30 cellular contexts compared by ENCODE assay signal in the genomic region with DNA sequence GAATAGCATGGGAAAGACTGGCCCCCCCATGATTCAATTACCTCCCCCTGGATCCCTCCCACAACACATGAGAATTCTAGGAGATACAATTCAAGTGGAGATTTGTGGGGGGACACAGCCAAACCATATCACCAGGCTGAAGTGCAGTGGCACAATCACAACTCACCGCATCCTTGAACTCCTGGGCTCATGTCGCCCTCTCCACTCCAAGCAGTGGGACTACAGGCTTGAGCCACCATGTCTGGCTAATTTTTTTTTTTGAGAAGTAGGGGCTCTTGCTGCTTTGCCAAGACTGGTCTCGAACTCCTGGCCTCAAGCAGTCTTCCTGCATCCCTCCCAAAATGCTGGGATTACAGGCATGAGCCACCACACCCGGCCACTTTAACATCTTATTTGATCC. TPM values are rescaled to one million over a fixed set of nuclear protein-coding genes. Genes with fewer than 3 reads are reported as not detected.
"Had no signal": no experiment of that assay in that cellular context is flagged by ENCODE, and none has a peak within 500 bp of the region (broad histone marks: within the 10 kb centered on the region; RNA-seq: fewer than 3 reads in every experiment).

No MANE protein-coding gene starts in this region.

- H3K4me1 Mint-ChIP-seq: activated B cell treated with CpG ODN at 0.5 μM for 24 hours; activated CD4-positive, alpha-beta T cell treated with anti-CD3 and anti-CD28 coated beads, Interleukin-2, amount 10 ng/mL, durations not matched to agents 24 days and 14 days; activated naive CD4-positive, alpha-beta T cell treated with anti-CD3 and anti-CD28 coated beads, Interleukin-2, amount 10 ng/mL, durations not matched to agents 7 days and 5 days; activated naive CD8-positive, alpha-beta T cell treated with anti-CD3 and anti-CD28 coated beads, Interleukin-2, amount 10 ng/mL, durations not matched to agents 7 days and 5 days; activated T-helper 17 cell treated with anti-CD3 and anti-CD28 coated beads, Interleukin-2, amount 50 U/mL, for 72 hours had no signal

- H3K4me3 Mint-ChIP-seq: activated B cell treated with CpG ODN at 0.5 μM for 24 hours; activated CD4-positive, alpha-beta T cell treated with anti-CD3 and anti-CD28 coated beads, Interleukin-2, amount 10 ng/mL, durations not matched to agents 24 days and 14 days; activated naive CD4-positive, alpha-beta T cell treated with anti-CD3 and anti-CD28 coated beads, Interleukin-2, amount 10 ng/mL, durations not matched to agents 7 days and 5 days; activated naive CD8-positive, alpha-beta T cell treated with anti-CD3 and anti-CD28 coated beads, Interleukin-2, amount 10 ng/mL, durations not matched to agents 7 days and 5 days; activated T-helper 17 cell treated with anti-CD3 and anti-CD28 coated beads, Interleukin-2, amount 50 U/mL, for 72 hours; T-helper 1 cell treated with Interleukin-12 subunit alpha and Interleukin-12 subunit beta and Interleukin-4 antibody, amounts not matched to agents 30 μg/mL and 1 μg/mL, for 36 hours had no signal

- H3K27me3 ChIP-seq: adrenal gland, MG63, Peyer's patch had no signal

- H3K36me3 Mint-ChIP-seq: activated naive CD4-positive, alpha-beta T cell treated with anti-CD3 and anti-CD28 coated beads, Interleukin-2, amount 10 ng/mL, durations not matched to agents 7 days and 5 days; activated naive CD8-positive, alpha-beta T cell treated with anti-CD3 and anti-CD28 coated beads, Interleukin-2, amount 10 ng/mL, durations not matched to agents 7 days and 5 days had no signal

- H3K27ac ChIP-seq: adrenal gland, breast epithelium, coronary artery, Peyer's patch, RWPE1, SJCRH30 had no signal

- H3K9me3 Mint-ChIP-seq: activated B cell treated with CpG ODN at 0.5 μM for 24 hours; activated CD4-positive, alpha-beta T cell treated with anti-CD3 and anti-CD28 coated beads, Interleukin-2, amount 10 ng/mL, durations not matched to agents 24 days and 14 days; activated naive CD4-positive, alpha-beta T cell treated with anti-CD3 and anti-CD28 coated beads, Interleukin-2, amount 10 ng/mL, durations not matched to agents 7 days and 5 days; activated naive CD8-positive, alpha-beta T cell treated with anti-CD3 and anti-CD28 coated beads, Interleukin-2, amount 10 ng/mL, durations not matched to agents 7 days and 5 days; activated T-helper 17 cell treated with anti-CD3 and anti-CD28 coated beads, Interleukin-2, amount 50 U/mL, for 72 hours; T-helper 1 cell treated with Interleukin-12 subunit alpha and Interleukin-12 subunit beta and Interleukin-4 antibody, amounts not matched to agents 30 μg/mL and 1 μg/mL, for 36 hours had no signal

- DNase-seq: activated B cell treated with CpG ODN at 0.5 μM for 24 hours; activated CD4-positive, alpha-beta T cell treated with anti-CD3 and anti-CD28 coated beads for 1 hour; activated CD4-positive, alpha-beta T cell treated with anti-CD3 and anti-CD28 coated beads, Interleukin-2, amount 10 ng/mL, durations not matched to agents 24 days and 14 days; activated CD4-positive, alpha-beta T cell treated with anti-CD3 and anti-CD28 coated beads, Interleukin-2, amount 50 U/mL, for 48 hours; activated gamma-delta T cell; activated naive CD4-positive, alpha-beta T cell treated with anti-CD3 and anti-CD28 coated beads, Interleukin-2, amount 10 ng/mL, durations not matched to agents 7 days and 5 days; activated naive CD8-positive, alpha-beta T cell treated with anti-CD3 and anti-CD28 coated beads, Interleukin-2, amount 10 ng/mL, durations not matched to agents 7 days and 5 days; activated T-cell treated with anti-CD3 and anti-CD28 coated beads for 4 hours; activated T-cell treated with anti-CD3 and anti-CD28 coated beads, Interleukin-2, amount 50 U/mL, for 48 hours; adrenal gland; aorta; caudate nucleus; MG63; MV-4-11; NCI-H1092 treated with DMSO at 0.1 percent for 48 hours; NCI-H1417 treated with DMSO at 0.1 percent for 48 hours; NCI-H1694; NCI-H2029 treated with DMSO at 0.1 percent for 48 hours; NCI-H510A treated with DMSO at 0.1 percent for 48 hours; NCI-H69; Peyer's patch; Right ventricle myocardium superior; SJCRH30 had no signal

- H3K4me3 ChIP-seq: adrenal gland, breast epithelium, coronary artery, MG63, Peyer's patch, SJCRH30 had no signal

- ATAC-seq: activated T-helper 17 cell treated with anti-CD3 and anti-CD28 coated beads, Interleukin-2, amount 50 U/mL, for 72 hours had no signal

- H3K27ac Mint-ChIP-seq: activated B cell treated with CpG ODN at 0.5 μM for 24 hours; activated CD4-positive, alpha-beta T cell treated with anti-CD3 and anti-CD28 coated beads, Interleukin-2, amount 10 ng/mL, durations not matched to agents 24 days and 14 days; activated naive CD4-positive, alpha-beta T cell treated with anti-CD3 and anti-CD28 coated beads, Interleukin-2, amount 10 ng/mL, durations not matched to agents 7 days and 5 days; activated naive CD8-positive, alpha-beta T cell treated with anti-CD3 and anti-CD28 coated beads, Interleukin-2, amount 10 ng/mL, durations not matched to agents 7 days and 5 days; activated T-helper 17 cell treated with anti-CD3 and anti-CD28 coated beads, Interleukin-2, amount 50 U/mL, for 72 hours; T-helper 1 cell treated with Interleukin-12 subunit alpha and Interleukin-12 subunit beta and Interleukin-4 antibody, amounts not matched to agents 30 μg/mL and 1 μg/mL, for 36 hours had no signal

- H3K4me1 ChIP-seq: adrenal gland, breast epithelium, Peyer's patch, SJCRH30 had no signal

- H3K36me3 ChIP-seq: adrenal gland, breast epithelium, MG63, Peyer's patch, SJCRH30 had no signal

- H3K9me3 ChIP-seq: adrenal gland, breast epithelium, MG63, Peyer's patch, SJCRH30 had no signal

- H3K27me3 Mint-ChIP-seq: activated CD4-positive, alpha-beta T cell treated with anti-CD3 and anti-CD28 coated beads, Interleukin-2, amount 10 ng/mL, durations not matched to agents 24 days and 14 days; activated naive CD4-positive, alpha-beta T cell treated with anti-CD3 and anti-CD28 coated beads, Interleukin-2, amount 10 ng/mL, durations not matched to agents 7 days and 5 days; activated naive CD8-positive, alpha-beta T cell treated with anti-CD3 and anti-CD28 coated beads, Interleukin-2, amount 10 ng/mL, durations not matched to agents 7 days and 5 days had no signal

RNA-seq across cellular contexts. Expression of gene ACTL8, which starts 27.0 kb away (rescaled TPM):
- total RNA-seq: activated B cell treated with CpG ODN at 0.5 μM for 24 hours; activated CD4-positive, alpha-beta T cell treated with anti-CD3 and anti-CD28 coated beads, Interleukin-2, amount 10 ng/mL, durations not matched to agents 24 days and 14 days; activated CD8-positive, alpha-beta memory T cell treated with anti-CD3 and anti-CD28 coated beads for 36 hours; activated naive CD8-positive, alpha-beta T cell treated with anti-CD3 and anti-CD28 coated beads, Interleukin-2, amount 10 ng/mL, durations not matched to agents 7 days and 5 days; adrenal gland; aorta; breast epithelium; cerebellum; Peyer's patch; Right ventricle myocardium superior had no signal
- polyA plus RNA-seq: adrenal gland, aorta had no signal
